Comparison of ENCODE assay signal across 17 cellular contexts in the genomic region with DNA sequence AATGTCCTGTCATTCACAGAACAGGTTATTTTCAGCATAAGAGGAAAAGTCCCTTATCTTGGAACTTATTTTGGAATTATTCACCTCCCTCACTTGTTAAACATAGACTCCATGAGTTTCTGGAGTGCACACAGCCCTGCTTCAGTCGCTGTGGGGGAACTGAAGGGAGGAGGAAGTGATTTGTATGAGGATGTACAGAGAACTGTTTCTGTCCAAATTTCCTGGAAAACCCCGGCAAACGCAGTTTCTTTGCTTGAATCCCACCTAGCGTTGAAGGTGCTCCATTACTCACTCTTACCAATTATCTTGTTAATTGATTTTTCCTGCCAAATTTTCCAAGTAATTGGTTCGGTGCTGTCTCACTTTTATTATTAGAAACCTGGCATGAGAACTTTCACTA.
"Had no signal": no experiment of that assay in that cellular context is flagged by ENCODE, and none has a peak within 500 bp of the region (broad histone marks: within the 10 kb centered on the region; RNA-seq: fewer than 3 reads in every experiment).

No MANE protein-coding gene starts in this region.

- H3K27ac Mint-ChIP-seq: activated CD4-positive, alpha-beta memory T cell treated with anti-CD3 and anti-CD28 coated beads, Interleukin-2, amount 10 ng/mL, durations not matched to agents 7 days and 5 days; activated naive CD8-positive, alpha-beta T cell; naive thymus-derived CD4-positive, alpha-beta T cell; stimulated activated naive CD8-positive, alpha-beta T cell treated with anti-CD3 and anti-CD28 coated beads, Interleukin-15, amount 100 ng/mL, for 72 hours; T-helper 2 cell treated with Interferon-gamma antibody and Interleukin-4, amounts not matched to agents 5 μg/mL and 100 μg/mL, for 36 hours had no signal

- ATAC-seq: body of pancreas; esophagus mucosa; mucosa of descending colon; naive thymus-derived CD4-positive, alpha-beta T cell; sciatic nerve; stimulated activated naive CD8-positive, alpha-beta T cell treated with anti-CD3 and anti-CD28 coated beads, Interleukin-15, amount 100 ng/mL, for 72 hours had no signal

- H3K27me3 Mint-ChIP-seq: activated CD4-positive, alpha-beta memory T cell treated with anti-CD3 and anti-CD28 coated beads, Interleukin-2, amount 10 ng/mL, durations not matched to agents 7 days and 5 days; activated naive CD8-positive, alpha-beta T cell; stimulated activated naive CD8-positive, alpha-beta T cell treated with anti-CD3 and anti-CD28 coated beads, Interleukin-15, amount 100 ng/mL, for 72 hours had no signal

- H3K9me3 Mint-ChIP-seq: activated CD4-positive, alpha-beta memory T cell treated with anti-CD3 and anti-CD28 coated beads, Interleukin-2, amount 10 ng/mL, durations not matched to agents 7 days and 5 days; naive thymus-derived CD4-positive, alpha-beta T cell; stimulated activated naive CD8-positive, alpha-beta T cell treated with anti-CD3 and anti-CD28 coated beads, Interleukin-15, amount 100 ng/mL, for 72 hours; T-helper 2 cell treated with Interferon-gamma antibody and Interleukin-4, amounts not matched to agents 5 μg/mL and 100 μg/mL, for 36 hours had no signal

- DNase-seq: activated CD4-positive, alpha-beta memory T cell treated with anti-CD3 and anti-CD28 coated beads, Interleukin-2, amount 10 ng/mL, durations not matched to agents 7 days and 5 days; activated CD8-positive, alpha-beta memory T cell treated with anti-CD3 and anti-CD28 coated beads, Interleukin-2, amount 50 U/mL, for 4 hours; activated effector memory CD4-positive, alpha-beta T cell treated with anti-CD3 and anti-CD28 coated beads, Interleukin-2, amount 50 U/mL, for 16 hours; activated T-cell treated with anti-CD3 and anti-CD28 coated beads, Interleukin-2, amount 50 U/mL, for 48 hours; amniotic stem cell; body of pancreas; central memory CD4-positive, alpha-beta T cell; colonic mucosa; islet precursor cell; mucosa of descending colon; naive thymus-derived CD4-positive, alpha-beta T cell; ovary; stimulated activated naive CD8-positive, alpha-beta T cell treated with anti-CD3 and anti-CD28 coated beads, Interleukin-15, amount 100 ng/mL, for 72 hours had no signal

- H3K36me3 Mint-ChIP-seq: activated naive CD8-positive, alpha-beta T cell had no signal

- H3K4me3 Mint-ChIP-seq: activated CD4-positive, alpha-beta memory T cell treated with anti-CD3 and anti-CD28 coated beads, Interleukin-2, amount 10 ng/mL, durations not matched to agents 7 days and 5 days; activated naive CD8-positive, alpha-beta T cell; naive thymus-derived CD4-positive, alpha-beta T cell; stimulated activated naive CD8-positive, alpha-beta T cell treated with anti-CD3 and anti-CD28 coated beads, Interleukin-15, amount 100 ng/mL, for 72 hours; T-helper 2 cell treated with Interferon-gamma antibody and Interleukin-4, amounts not matched to agents 5 μg/mL and 100 μg/mL, for 36 hours had no signal
